In the genomic region with DNA sequence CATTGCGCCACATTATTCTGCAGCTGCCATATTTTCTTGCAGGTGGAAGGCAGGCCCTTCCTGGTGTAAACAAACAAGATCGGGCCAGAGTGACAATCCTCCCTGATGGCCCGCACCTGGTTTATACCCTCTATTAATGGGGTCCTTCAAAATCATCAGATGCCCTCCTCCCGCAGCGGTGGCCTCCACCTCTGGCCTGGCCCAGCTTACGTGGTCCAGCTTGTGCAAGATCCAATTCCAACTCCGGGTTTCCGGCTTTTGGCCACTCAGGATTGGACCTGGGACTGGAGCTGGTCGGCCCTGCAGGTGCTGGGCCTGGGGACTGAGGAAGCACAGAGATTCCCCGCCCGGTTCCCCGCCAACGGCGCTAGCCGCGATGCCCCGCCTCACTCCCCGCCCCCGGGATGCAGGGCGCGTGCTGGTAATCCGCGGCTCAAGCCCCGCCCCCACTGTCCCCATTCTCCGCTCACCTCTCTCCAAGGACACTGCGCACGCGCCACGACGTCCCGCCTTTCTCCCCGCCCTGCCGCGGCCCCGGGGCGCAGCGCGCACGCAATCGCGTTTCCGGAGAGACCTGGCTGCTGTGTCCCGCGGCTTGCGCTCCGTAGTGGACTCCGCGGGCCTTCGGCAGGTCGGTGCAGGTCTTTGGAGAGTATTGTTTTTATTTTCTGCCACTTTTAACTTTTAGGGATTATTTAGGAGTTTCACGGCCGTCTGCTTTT, we compare ENCODE assay signal across 8 cellular contexts. TPM values are rescaled to one million over a fixed set of nuclear protein-coding genes. Genes with fewer than 3 reads are reported as not detected.
DNase-seq lines count a peak whose midpoint lies in the region; ATAC-seq, FAIRE-seq and TF ChIP-seq lines count a peak whose summit lies in the region.

Gene TMEM14B, plus strand, starts transcription at position 555 of the 722 bp plus-strand sequence. CDS start 1,441 bp downstream, outside the sequence.

- peaks cover 46 to 66% (median 64%) of the 10 kb centered on the region in 3 donors for H3K4me1 Mint-ChIP-seq in T-cell

- no peak for TF ChIP-seq CTCF in adrenal gland (IDR thresholded peaks at IDR 0.05)
- TF ChIP-seq CTCF in heart left ventricle (IDR thresholded peaks at IDR 0.05): peak in 1 of 12 donors; percentile 6
- TF ChIP-seq CTCF in upper lobe of right lung (IDR thresholded peaks at IDR 0.05): no peak

- DNase-seq in GM12891 (ENCODE audit: insufficient read length, low spot score): peak; percentile 97
- peak; percentile 86 for DNase-seq in NCI-H1436 treated with DMSO at 0.1 percent for 48 hours (lab: John Stamatoyannopoulos, UW)
- peak; percentile 97 to 100 (median 99) for DNase-seq in T-cell
- DNase-seq in adrenal gland: peak; percentile 99 to 100 (median 100)
- peak; percentile 100 for DNase-seq in heart left ventricle
- DNase-seq in posterior vena cava (ENCODE audit: low spot score): peak; percentile 100
- peak; percentile 100 for DNase-seq in upper lobe of right lung

- TF ChIP-seq POLR2A in GM12891 (IDR thresholded peaks at IDR 0.05; ENCODE audit: low read depth, low read length) (peak; percentile 91), adrenal gland (IDR thresholded peaks at IDR 0.05) (peak; percentile 77 to 96), heart left ventricle (IDR thresholded peaks at IDR 0.05) (no peak)

- peaks cover 19 to 28% of the 10 kb centered on the region in 2 donors for H3K4me1 ChIP-seq in adrenal gland (replicated peaks in 1 of 2)
- peaks cover 0 to 40% (median 27%) of the 10 kb centered on the region in 12 donors for H3K4me1 ChIP-seq in heart left ventricle
- H3K4me1 ChIP-seq in upper lobe of right lung: peaks cover 18% of the 10 kb centered on the region

- ATAC-seq in HG02840 (IDR thresholded peaks at IDR 0.05; ENCODE audit: low FRiP score, unreplicated experiment) (peak; percentile 96), T-cell (replicated peaks in 1 of 4) (peak; percentile 96 to 98 (median 96)), heart left ventricle (peak; percentile 99 to 100 (median 100)), upper lobe of right lung (peak; percentile 99)

- no peaks in the 10 kb centered on the region for H3K9me3 Mint-ChIP-seq in T-cell

- CTCF ChIA-PET in T-cell (lab: Charles Lee): interaction anchor here (0.6 to 2.2 kb wide), 6 partner anchors 13 to 1544 kb away, joined by 3 to 8 read pairs (median 4); partner anchors contain the start of genes C6orf52 (in 1 of the 2) and PAK1IP1 (in 1 of the 2)

- H3K36me3 Mint-ChIP-seq in T-cell: peaks cover 15% of the 10 kb centered on the region

- H3K4me3 ChIP-seq in adrenal gland (peak within 1 kb of the TSS; percentile 47 to 84 (median 78)), heart left ventricle (peak within 1 kb of the TSS; percentile 57 to 89 (median 79)), upper lobe of right lung (peak within 1 kb of the TSS; percentile 69)

- H3K9me3 ChIP-seq in adrenal gland (replicated peaks in 1 of 3) (no peaks in the 10 kb centered on the region), heart left ventricle (no peaks in the 10 kb centered on the region), upper lobe of right lung (no peaks in the 10 kb centered on the region)

- FAIRE-seq in GM12891 (lab: Jason Lieb, UNC): peak; percentile 94

- WGBS in adrenal gland, 4 donors: 1 to 3% (median 2%) methylated on average over 34 to 52 of the region's 52 CpGs
- WGBS in heart left ventricle, 4 donors: 2 to 4% (median 2%) methylated on average over 28 to 52 of the region's 52 CpGs

- no peaks in the 10 kb centered on the region for H3K27me3 ChIP-seq in adrenal gland
- H3K27me3 ChIP-seq in heart left ventricle: no peaks in the 10 kb centered on the region
- no peaks in the 10 kb centered on the region for H3K27me3 ChIP-seq in upper lobe of right lung

- H3K36me3 ChIP-seq in adrenal gland (replicated peaks in 1 of 2): peaks cover 0 to 9% of the 10 kb centered on the region in 2 donors
- H3K36me3 ChIP-seq in heart left ventricle: peaks cover 0 to 31% (median 20%) of the 10 kb centered on the region in 9 donors
- H3K36me3 ChIP-seq in upper lobe of right lung: peaks cover 27% of the 10 kb centered on the region

- H3K4me3 Mint-ChIP-seq in T-cell: peak within 1 kb of the TSS; percentile 95 to 96 (median 96)

- H3K27ac ChIP-seq in adrenal gland: peak within 1 kb of the TSS; percentile 65 to 85 (median 81)
- peak within 1 kb of the TSS; percentile 29 to 88 (median 83) for H3K27ac ChIP-seq in heart left ventricle
- peak within 1 kb of the TSS; percentile 73 for H3K27ac ChIP-seq in upper lobe of right lung

- H3K27ac Mint-ChIP-seq in T-cell: peak within 1 kb of the TSS; percentile 95 to 96

- POLR2A ChIA-PET in T-cell (lab: Charles Lee): interaction anchor here (0.7 to 0.9 kb wide), 3 partner anchors 14 to 90 kb away, joined by 3 to 6 read pairs (median 3); partner anchors contain the start of genes C6orf52 (in 1 of the 2) and PAK1IP1 (in 1 of the 2)

- intact Hi-C loops in adrenal gland (cut with DNase I) (loop anchor here in 1 of 2 donors (10.0 kb wide), 1 partner anchor 53 kb away; the partner anchor contains the start of genes C6orf52 and PAK1IP1), heart left ventricle (cut with DNase I) (loop anchor here in 8 of 10 donors (1.0 to 10.0 kb wide), 8 partner anchors 25 to 235 kb away; partner anchors contain the start of genes C6orf52 (in 6 of the 8), PAK1IP1 (in 6 of the 8) and TMEM14C (in 5 of the 8)), posterior vena cava (cut with DNase I) (no loop called here), upper lobe of right lung (cut with DNase I) (no loop called here)

- H3K27me3 Mint-ChIP-seq in T-cell: no peaks in the 10 kb centered on the region

TF ChIP-seq in GM12891, 5 proteins besides CTCF, POLR2A, EP300 and RAD21:
- TF ChIP-seq TAF1 (IDR thresholded peaks at IDR 0.05; ENCODE audit: low read depth, low read length) (peak; percentile 60; the same call in 1 of the 2 replicates), POLR2AphosphoS5 (IDR thresholded peaks at IDR 0.05; ENCODE audit: low read depth, low read length) (peak; percentile 88), SPI1 (IDR thresholded peaks at IDR 0.05; ENCODE audit: low read depth, low read length) (0 out of 2 replicates have a peak, but pooled peaks have one; percentile 7), PAX5 (IDR thresholded peaks at IDR 0.05; ENCODE audit: insufficient read depth, low read length, severe bottlenecking) (no peak), POU2F2 (IDR thresholded peaks at IDR 0.05; ENCODE audit: low read depth, low read length) (no peak)

RNA-seq across cellular contexts. Expression of gene TMEM14B, which starts in this region (rescaled TPM):
- polyA plus RNA-seq in GM12891 (2012; ENCODE audit: low read depth, missing spikeins): 115 TPM
- total RNA-seq in T-cell (10 to 100 TPM; 45.4 to 74.2 (median 68.0) TPM), adrenal gland (100 to 1,000 TPM; 110 to 188 (median 123) TPM), heart left ventricle (100 to 1,000 TPM in 5 of 9 donors, 10 to 100 TPM in 4; 77.9 to 119 (median 102) TPM), posterior vena cava (10 to 100 TPM; 53.7 to 60.2 TPM), upper lobe of right lung (50.1 TPM)
- polyA plus RNA-seq in adrenal gland (100 to 1,000 TPM in 1 of 3 donors, 10 to 100 TPM in 2; 74.3 to 210 (median 93.7) TPM), heart left ventricle (100 to 1,000 TPM in 1 of 2 donors, 10 to 100 TPM in 1; 79.2 to 108 TPM)

Comparison
In these comparisons a context has a peak if more than half of its experiments do, and no peak if none do; other contexts are left out.
1. Peak in every context shown above with its lines: DNase-seq, ATAC-seq, H3K4me3 ChIP-seq and H3K27ac ChIP-seq.
2. POLR2A ChIP-seq: peak in GM12891 (single experiment) and adrenal gland (2 of 2); none in heart left ventricle (0 of 2).
3. intact Hi-C loops: an anchor here in heart left ventricle (1.0 to 10.0 kb wide); none called in posterior vena cava and upper lobe of right lung.